Comparison of ENCODE assay signal across 1 cellular context in genomic region chr14:102584871-102585869, GRCh38.
TF ChIP-seq lines count a peak whose summit lies in the region.

No MANE protein-coding gene starts in this region.

TF ChIP-seq in HepG2, 621 proteins besides CTCF, POLR2A, EP300 and RAD21 (continued from another document and continues in another):
- TF ChIP-seq HCFC1 (IDR thresholded peaks at IDR 0.05; ENCODE audit: low read depth, low read length), result no peak
- TF ChIP-seq ZNF3 (CRISPR knock-in tag; IDR thresholded peaks at IDR 0.05), result no peak
- TF ChIP-seq, protein P1, sequence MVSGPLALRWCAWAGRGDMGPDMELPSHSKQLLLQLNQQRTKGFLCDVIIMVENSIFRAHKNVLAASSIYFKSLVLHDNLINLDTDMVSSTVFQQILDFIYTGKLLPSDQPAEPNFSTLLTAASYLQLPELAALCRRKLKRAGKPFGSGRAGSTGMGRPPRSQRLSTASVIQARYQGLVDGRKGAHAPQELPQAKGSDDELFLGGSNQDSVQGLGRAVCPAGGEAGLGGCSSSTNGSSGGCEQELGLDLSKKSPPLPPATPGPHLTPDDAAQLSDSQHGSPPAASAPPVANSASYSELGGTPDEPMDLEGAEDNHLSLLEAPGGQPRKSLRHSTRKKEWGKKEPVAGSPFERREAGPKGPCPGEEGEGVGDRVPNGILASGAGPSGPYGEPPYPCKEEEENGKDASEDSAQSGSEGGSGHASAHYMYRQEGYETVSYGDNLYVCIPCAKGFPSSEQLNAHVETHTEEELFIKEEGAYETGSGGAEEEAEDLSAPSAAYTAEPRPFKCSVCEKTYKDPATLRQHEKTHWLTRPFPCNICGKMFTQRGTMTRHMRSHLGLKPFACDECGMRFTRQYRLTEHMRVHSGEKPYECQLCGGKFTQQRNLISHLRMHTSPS (CRISPR knock-in tag; IDR thresholded peaks at IDR 0.05; ENCODE audit: low read depth), result no peak
- no peak for TF ChIP-seq EEA1 (CRISPR knock-in tag; IDR thresholded peaks at IDR 0.05; ENCODE audit: borderline replicate concordance)
- TF ChIP-seq, protein P2, sequence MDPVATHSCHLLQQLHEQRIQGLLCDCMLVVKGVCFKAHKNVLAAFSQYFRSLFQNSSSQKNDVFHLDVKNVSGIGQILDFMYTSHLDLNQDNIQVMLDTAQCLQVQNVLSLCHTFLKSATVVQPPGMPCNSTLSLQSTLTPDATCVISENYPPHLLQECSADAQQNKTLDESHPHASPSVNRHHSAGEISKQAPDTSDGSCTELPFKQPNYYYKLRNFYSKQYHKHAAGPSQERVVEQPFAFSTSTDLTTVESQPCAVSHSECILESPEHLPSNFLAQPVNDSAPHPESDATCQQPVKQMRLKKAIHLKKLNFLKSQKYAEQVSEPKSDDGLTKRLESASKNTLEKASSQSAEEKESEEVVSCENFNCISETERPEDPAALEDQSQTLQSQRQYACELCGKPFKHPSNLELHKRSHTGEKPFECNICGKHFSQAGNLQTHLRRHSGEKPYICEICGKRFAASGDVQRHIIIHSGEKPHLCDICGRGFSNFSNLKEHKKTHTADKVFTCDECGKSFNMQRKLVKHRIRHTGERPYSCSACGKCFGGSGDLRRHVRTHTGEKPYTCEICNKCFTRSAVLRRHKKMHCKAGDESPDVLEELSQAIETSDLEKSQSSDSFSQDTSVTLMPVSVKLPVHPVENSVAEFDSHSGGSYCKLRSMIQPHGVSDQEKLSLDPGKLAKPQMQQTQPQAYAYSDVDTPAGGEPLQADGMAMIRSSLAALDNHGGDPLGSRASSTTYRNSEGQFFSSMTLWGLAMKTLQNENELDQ (CRISPR knock-in tag; IDR thresholded peaks at IDR 0.05; ENCODE audit: borderline replicate concordance), result no peak
- TF ChIP-seq ZNF563 (CRISPR knock-in tag; IDR thresholded peaks at IDR 0.05), result no peak
- no peak for TF ChIP-seq ZNF761 (CRISPR knock-in tag; conservative IDR thresholded peaks at IDR 0.05)
- no peak for TF ChIP-seq KDM5A (IDR thresholded peaks at IDR 0.05; ENCODE audit: borderline replicate concordance, low read length)
- TF ChIP-seq REPIN1 (CRISPR knock-in tag; IDR thresholded peaks at IDR 0.05; ENCODE audit: borderline replicate concordance, low read depth), result no peak
- TF ChIP-seq, protein P3, sequence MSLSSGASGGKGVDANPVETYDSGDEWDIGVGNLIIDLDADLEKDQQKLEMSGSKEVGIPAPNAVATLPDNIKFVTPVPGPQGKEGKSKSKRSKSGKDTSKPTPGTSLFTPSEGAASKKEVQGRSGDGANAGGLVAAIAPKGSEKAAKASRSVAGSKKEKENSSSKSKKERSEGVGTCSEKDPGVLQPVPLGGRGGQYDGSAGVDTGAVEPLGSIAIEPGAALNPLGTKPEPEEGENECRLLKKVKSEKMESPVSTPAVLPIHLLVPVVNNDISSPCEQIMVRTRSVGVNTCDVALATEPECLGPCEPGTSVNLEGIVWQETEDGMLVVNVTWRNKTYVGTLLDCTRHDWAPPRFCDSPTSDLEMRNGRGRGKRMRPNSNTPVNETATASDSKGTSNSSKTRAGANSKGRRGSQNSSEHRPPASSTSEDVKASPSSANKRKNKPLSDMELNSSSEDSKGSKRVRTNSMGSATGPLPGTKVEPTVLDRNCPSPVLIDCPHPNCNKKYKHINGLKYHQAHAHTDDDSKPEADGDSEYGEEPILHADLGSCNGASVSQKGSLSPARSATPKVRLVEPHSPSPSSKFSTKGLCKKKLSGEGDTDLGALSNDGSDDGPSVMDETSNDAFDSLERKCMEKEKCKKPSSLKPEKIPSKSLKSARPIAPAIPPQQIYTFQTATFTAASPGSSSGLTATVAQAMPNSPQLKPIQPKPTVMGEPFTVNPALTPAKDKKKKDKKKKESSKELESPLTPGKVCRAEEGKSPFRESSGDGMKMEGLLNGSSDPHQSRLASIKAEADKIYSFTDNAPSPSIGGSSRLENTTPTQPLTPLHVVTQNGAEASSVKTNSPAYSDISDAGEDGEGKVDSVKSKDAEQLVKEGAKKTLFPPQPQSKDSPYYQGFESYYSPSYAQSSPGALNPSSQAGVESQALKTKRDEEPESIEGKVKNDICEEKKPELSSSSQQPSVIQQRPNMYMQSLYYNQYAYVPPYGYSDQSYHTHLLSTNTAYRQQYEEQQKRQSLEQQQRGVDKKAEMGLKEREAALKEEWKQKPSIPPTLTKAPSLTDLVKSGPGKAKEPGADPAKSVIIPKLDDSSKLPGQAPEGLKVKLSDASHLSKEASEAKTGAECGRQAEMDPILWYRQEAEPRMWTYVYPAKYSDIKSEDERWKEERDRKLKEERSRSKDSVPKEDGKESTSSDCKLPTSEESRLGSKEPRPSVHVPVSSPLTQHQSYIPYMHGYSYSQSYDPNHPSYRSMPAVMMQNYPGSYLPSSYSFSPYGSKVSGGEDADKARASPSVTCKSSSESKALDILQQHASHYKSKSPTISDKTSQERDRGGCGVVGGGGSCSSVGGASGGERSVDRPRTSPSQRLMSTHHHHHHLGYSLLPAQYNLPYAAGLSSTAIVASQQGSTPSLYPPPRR (CRISPR knock-in tag; IDR thresholded peaks at IDR 0.05; ENCODE audit: borderline replicate concordance), result no peak
- 0 out of 2 replicates have a peak, but pooled peaks have one; percentile 58 for TF ChIP-seq ZSCAN21 (CRISPR knock-in tag; IDR thresholded peaks at IDR 0.05; ENCODE audit: borderline replicate concordance)
- TF ChIP-seq, protein P4, sequence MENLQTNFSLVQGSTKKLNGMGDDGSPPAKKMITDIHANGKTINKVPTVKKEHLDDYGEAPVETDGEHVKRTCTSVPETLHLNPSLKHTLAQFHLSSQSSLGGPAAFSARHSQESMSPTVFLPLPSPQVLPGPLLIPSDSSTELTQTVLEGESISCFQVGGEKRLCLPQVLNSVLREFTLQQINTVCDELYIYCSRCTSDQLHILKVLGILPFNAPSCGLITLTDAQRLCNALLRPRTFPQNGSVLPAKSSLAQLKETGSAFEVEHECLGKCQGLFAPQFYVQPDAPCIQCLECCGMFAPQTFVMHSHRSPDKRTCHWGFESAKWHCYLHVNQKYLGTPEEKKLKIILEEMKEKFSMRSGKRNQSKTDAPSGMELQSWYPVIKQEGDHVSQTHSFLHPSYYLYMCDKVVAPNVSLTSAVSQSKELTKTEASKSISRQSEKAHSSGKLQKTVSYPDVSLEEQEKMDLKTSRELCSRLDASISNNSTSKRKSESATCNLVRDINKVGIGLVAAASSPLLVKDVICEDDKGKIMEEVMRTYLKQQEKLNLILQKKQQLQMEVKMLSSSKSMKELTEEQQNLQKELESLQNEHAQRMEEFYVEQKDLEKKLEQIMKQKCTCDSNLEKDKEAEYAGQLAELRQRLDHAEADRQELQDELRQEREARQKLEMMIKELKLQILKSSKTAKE (CRISPR knock-in tag; IDR thresholded peaks at IDR 0.05; ENCODE audit: borderline replicate concordance), result no peak
- no peak for TF ChIP-seq ZNF253 (CRISPR knock-in tag; IDR thresholded peaks at IDR 0.05; ENCODE audit: borderline replicate concordance)
- no peak for TF ChIP-seq SP2 (CRISPR knock-in tag; IDR thresholded peaks at IDR 0.05)
- TF ChIP-seq ZKSCAN8 (CRISPR knock-in tag; IDR thresholded peaks at IDR 0.05; ENCODE audit: borderline replicate concordance), result no peak
- no peak for TF ChIP-seq HHEX (CRISPR knock-in tag; IDR thresholded peaks at IDR 0.05)
- TF ChIP-seq SRF (IDR thresholded peaks at IDR 0.05; ENCODE audit: low read depth, low read length), result no peak
- no peak for TF ChIP-seq FOXA1 (IDR thresholded peaks at IDR 0.05)
- TF ChIP-seq FOXA1 (CRISPR knock-in tag; IDR thresholded peaks at IDR 0.05), result no peak
- TF ChIP-seq YEATS4 (CRISPR knock-in tag; IDR thresholded peaks at IDR 0.05; ENCODE audit: borderline replicate concordance), result no peak; the same call in 1 of the 2 replicates
- no peak for TF ChIP-seq JDP2 (CRISPR knock-in tag; IDR thresholded peaks at IDR 0.05; ENCODE audit: borderline replicate concordance)
- no peak for TF ChIP-seq ZNF362 (CRISPR knock-in tag; IDR thresholded peaks at IDR 0.05; ENCODE audit: borderline replicate concordance)
- TF ChIP-seq ZNF512B (CRISPR knock-in tag; IDR thresholded peaks at IDR 0.05; ENCODE audit: borderline replicate concordance), result 0 out of 2 replicates have a peak, but pooled peaks have one; percentile 34
- no peak for TF ChIP-seq ARID2 (CRISPR knock-in tag; IDR thresholded peaks at IDR 0.05; ENCODE audit: borderline replicate concordance)
- TF ChIP-seq ZBTB8A (CRISPR knock-in tag; IDR thresholded peaks at IDR 0.05; ENCODE audit: borderline replicate concordance, low read depth), result no peak
- no peak for TF ChIP-seq HOXA9 (CRISPR knock-in tag; IDR thresholded peaks at IDR 0.05; ENCODE audit: borderline replicate concordance)
- TF ChIP-seq RNF2 (conservative IDR thresholded peaks at IDR 0.05; ENCODE audit: low read depth), result no peak
- TF ChIP-seq, protein P5, sequence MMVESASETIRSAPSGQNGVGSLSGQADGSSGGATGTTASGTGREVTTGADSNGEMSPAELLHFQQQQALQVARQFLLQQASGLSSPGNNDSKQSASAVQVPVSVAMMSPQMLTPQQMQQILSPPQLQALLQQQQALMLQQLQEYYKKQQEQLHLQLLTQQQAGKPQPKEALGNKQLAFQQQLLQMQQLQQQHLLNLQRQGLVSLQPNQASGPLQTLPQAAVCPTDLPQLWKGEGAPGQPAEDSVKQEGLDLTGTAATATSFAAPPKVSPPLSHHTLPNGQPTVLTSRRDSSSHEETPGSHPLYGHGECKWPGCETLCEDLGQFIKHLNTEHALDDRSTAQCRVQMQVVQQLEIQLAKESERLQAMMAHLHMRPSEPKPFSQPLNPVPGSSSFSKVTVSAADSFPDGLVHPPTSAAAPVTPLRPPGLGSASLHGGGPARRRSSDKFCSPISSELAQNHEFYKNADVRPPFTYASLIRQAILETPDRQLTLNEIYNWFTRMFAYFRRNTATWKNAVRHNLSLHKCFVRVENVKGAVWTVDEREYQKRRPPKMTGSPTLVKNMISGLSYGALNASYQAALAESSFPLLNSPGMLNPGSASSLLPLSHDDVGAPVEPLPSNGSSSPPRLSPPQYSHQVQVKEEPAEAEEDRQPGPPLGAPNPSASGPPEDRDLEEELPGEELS (CRISPR knock-in tag; IDR thresholded peaks at IDR 0.05), result no peak
- no peak for TF ChIP-seq ETV6 (CRISPR knock-in tag; conservative IDR thresholded peaks at IDR 0.05)
- TF ChIP-seq THAP11 (CRISPR knock-in tag; IDR thresholded peaks at IDR 0.05), result no peak
- no peak for TF ChIP-seq NR2C2 (CRISPR knock-in tag; IDR thresholded peaks at IDR 0.05; ENCODE audit: borderline replicate concordance)
- no peak for TF ChIP-seq FUBP1 (CRISPR knock-in tag; IDR thresholded peaks at IDR 0.05; ENCODE audit: borderline replicate concordance)
- TF ChIP-seq FOSL2 (CRISPR knock-in tag; IDR thresholded peaks at IDR 0.05), result no peak
- no peak for TF ChIP-seq ELK4 (CRISPR knock-in tag; IDR thresholded peaks at IDR 0.05; ENCODE audit: borderline replicate concordance)
- no peak for TF ChIP-seq CCAR2 (optimal IDR thresholded peaks at IDR 0.05; ENCODE audit: low read depth, low read length)
- TF ChIP-seq TP53 (CRISPR knock-in tag; conservative IDR thresholded peaks at IDR 0.05), result no peak
- TF ChIP-seq HNRNPL (IDR thresholded peaks at IDR 0.05; ENCODE audit: low read depth, low read length), result 0 out of 2 replicates have a peak, but pooled peaks have one; percentile 29
